1 cellular context compared by ENCODE assay signal in genomic region chr5:60842859-60843692, GRCh38.
A peak's percentile ranks its signal among the peaks of the same experiment; 100 is the strongest.
TF ChIP-seq lines count a peak whose summit lies in the region.

No MANE protein-coding gene starts in this region.

TF ChIP-seq in HEK293, 187 proteins besides CTCF, POLR2A, EP300 and RAD21 (continued from another document):
- TF ChIP-seq REST (tag by site-specific recombination; IDR thresholded peaks at IDR 0.05): peak; percentile 30; the same call in 1 of the 2 replicates
- no peak for TF ChIP-seq ZNF510 (tag by site-specific recombination; IDR thresholded peaks at IDR 0.05; ENCODE audit: insufficient replicate concordance)
- TF ChIP-seq ZNF596 (tag by site-specific recombination; IDR thresholded peaks at IDR 0.05): no peak
- peak; percentile 83 for TF ChIP-seq ZNF121 (tag by site-specific recombination; IDR thresholded peaks at IDR 0.05)
- peak; percentile 44 for TF ChIP-seq SCRT2 (tag by site-specific recombination; IDR thresholded peaks at IDR 0.05)
- peak; percentile 32 for TF ChIP-seq ZNF341 (tag by site-specific recombination; IDR thresholded peaks at IDR 0.05; ENCODE audit: low read depth)
- TF ChIP-seq ZNF76 (tag by site-specific recombination; IDR thresholded peaks at IDR 0.05; ENCODE audit: borderline replicate concordance, low read depth): peak; percentile 74
- peak; percentile 29; the same call in 1 of the 2 replicates for TF ChIP-seq SCRT1 (tag by site-specific recombination; IDR thresholded peaks at IDR 0.05; ENCODE audit: borderline replicate concordance)
- no peak for TF ChIP-seq ZNF394 (tag by site-specific recombination; IDR thresholded peaks at IDR 0.05; ENCODE audit: borderline replicate concordance)
- TF ChIP-seq ZBTB20 (tag by site-specific recombination; IDR thresholded peaks at IDR 0.05): peak; percentile 95
- peak; percentile 37; the same call in 1 of the 2 replicates for TF ChIP-seq PRDM1 (tag by site-specific recombination; IDR thresholded peaks at IDR 0.05)
